ENCODE assay signal across 8 cellular contexts in genomic region chr5:41869739-41870620, GRCh38. TPM values are rescaled to one million over a fixed set of nuclear protein-coding genes. Genes with fewer than 3 reads are reported as not detected.
DNase-seq lines count a peak whose midpoint lies in the region; FAIRE-seq and TF ChIP-seq lines count a peak whose summit lies in the region.

TSS of gene OXCT1 (minus strand) at chr5:41870425. CDS start at chr5:41870358, 67 bp downstream.

- DNase-seq in H7 (peak; percentile 86), SHP77 treated with DMSO at 0.1 percent for 48 hours (lab: John Stamatoyannopoulos, UW) (peak; percentile 87), activated gamma-delta T cell treated with Interleukin-2 at 50 U/mL for 16 hours (peak; percentile 91), frontal cortex (ENCODE audit: low spot score in 2 of 2) (peak; percentile 44 to 70), neuronal stem cell (ENCODE audit: low spot score) (peak; percentile 76)

- no peak within 1 kb of the TSS for H2BK120ac ChIP-seq in neuronal stem cell (ENCODE audit: low read depth, low read length)

- H2BK12ac ChIP-seq in neuronal stem cell (ENCODE audit: low read length) = no peak within 1 kb of the TSS

- H3K79me1 ChIP-seq in neuronal stem cell (ENCODE audit: low read depth, low read length) = no peaks in the 10 kb centered on the region

- H3K9me2 ChIP-seq in Loucy (replicated peaks; ENCODE audit: low read depth, low read length) = no peaks in the 10 kb centered on the region

- H2AK5ac ChIP-seq in neuronal stem cell (ENCODE audit: low read depth, low read length) = peak within 1 kb of the TSS; percentile 43

- peak within 1 kb of the TSS; percentile 4 for H4K8ac ChIP-seq in neuronal stem cell (ENCODE audit: low read depth, low read length)

- H3K18ac ChIP-seq in neuronal stem cell (ENCODE audit: low read length) = peak within 1 kb of the TSS; percentile 98

- peaks cover 23% of the 10 kb centered on the region for H4K20me1 ChIP-seq in Loucy (ENCODE audit: insufficient read depth, low read length, poor library complexity, severe bottlenecking)

- WGBS in neuronal stem cell (ENCODE audit: extremely low coverage in 2 of 2, insufficient read length in 2 of 2, insufficient replicate concordance in 1 of 2), 2 donors = no CpG with 5 or more reads among the region's 81 CpGs

- H3K4ac ChIP-seq in neuronal stem cell (ENCODE audit: low read length) = no peak within 1 kb of the TSS

- H3K4me3 ChIP-seq in H7 (ENCODE audit: insufficient read depth, low read depth, low read length) (peak within 1 kb of the TSS; percentile 89), Loucy (ENCODE audit: low read length, poor library complexity, severe bottlenecking) (peak within 1 kb of the TSS; percentile 84), neuronal stem cell (ENCODE audit: low read length in 2 of 2) (peak within 1 kb of the TSS; percentile 77 to 93)

- peak within 1 kb of the TSS; percentile 87 for H2BK15ac ChIP-seq in neuronal stem cell (ENCODE audit: low read length)

- H3K4me2 ChIP-seq in Loucy (ENCODE audit: low read depth, low read length, poor library complexity, severe bottlenecking) (peak within 1 kb of the TSS; percentile 82), neuronal stem cell (ENCODE audit: insufficient read depth, low read length, poor library complexity, severe bottlenecking) (peak within 1 kb of the TSS; percentile 86)

- H3K79me2 ChIP-seq in Loucy (ENCODE audit: insufficient read depth, low read length) = peaks cover 55% of the 10 kb centered on the region

- peaks cover 23% of the 10 kb centered on the region for H3K27me3 ChIP-seq in H7 (ENCODE audit: control insufficient read depth, insufficient read depth, low read length)
- H3K27me3 ChIP-seq in Loucy (ENCODE audit: insufficient read depth, low read length, poor library complexity, severe bottlenecking) = no peaks in the 10 kb centered on the region
- H3K27me3 ChIP-seq in neuronal stem cell (ENCODE audit: control insufficient read depth in 3 of 3, insufficient read depth in 3 of 3, low read depth in 1 of 3, low read length in 3 of 3) = no peaks in the 10 kb centered on the region

- H3K36me3 ChIP-seq in ES-I3 (ENCODE audit: insufficient read depth, low read length) = no peaks in the 10 kb centered on the region
- H3K36me3 ChIP-seq in H7 (replicated peaks; ENCODE audit: control insufficient read depth, insufficient read depth, low read length) = no peaks in the 10 kb centered on the region
- no peaks in the 10 kb centered on the region for H3K36me3 ChIP-seq in Loucy (ENCODE audit: insufficient read depth, low read length)
- peaks cover 0 to 7% of the 10 kb centered on the region in 2 donors for H3K36me3 ChIP-seq in neuronal stem cell (replicated peaks in 1 of 2; ENCODE audit: control insufficient read depth in 2 of 2, insufficient read depth in 2 of 2, low read length in 2 of 2)

- H3K23ac ChIP-seq in neuronal stem cell (ENCODE audit: low read depth, low read length, poor library complexity) = peak within 1 kb of the TSS; percentile 94

- H3F3A ChIP-seq in Loucy (ENCODE audit: low read depth) = no peaks in the 10 kb centered on the region

- H3K27ac ChIP-seq in neuronal stem cell (replicated peaks; ENCODE audit: low read length) = peak within 1 kb of the TSS; percentile 56

- peak within 1 kb of the TSS; percentile 88 for H2AFZ ChIP-seq in Loucy (ENCODE audit: low read length)
- peak within 1 kb of the TSS; percentile 98 for H2AFZ ChIP-seq in neuronal stem cell (ENCODE audit: low read length)

- TF ChIP-seq CTCF in Loucy (conservative IDR thresholded peaks at IDR 0.05; ENCODE audit: low read length) (no peak), subcutaneous adipose tissue (IDR thresholded peaks at IDR 0.05; ENCODE audit: low read depth) (no peak)

- H4K91ac ChIP-seq in neuronal stem cell (ENCODE audit: low read depth, low read length, poor library complexity) = no peak within 1 kb of the TSS

- peak within 1 kb of the TSS; percentile 2 for H2BK5ac ChIP-seq in neuronal stem cell (ENCODE audit: low read length)

- H3K9ac ChIP-seq in ES-I3 (ENCODE audit: low read depth, low read length) (peak within 1 kb of the TSS; percentile 50), Loucy (ENCODE audit: low read depth, low read length, poor library complexity, severe bottlenecking) (peak within 1 kb of the TSS; percentile 90), neuronal stem cell (ENCODE audit: low read depth, low read length, poor library complexity) (peak within 1 kb of the TSS; percentile 97)

- H3K9me3 ChIP-seq in ES-I3 (ENCODE audit: control insufficient read depth, insufficient read depth, low read length) (no peaks in the 10 kb centered on the region; the same call in 1 of the 2 replicates), Loucy (ENCODE audit: insufficient read depth, low read depth, low read length) (no peaks in the 10 kb centered on the region), neuronal stem cell (replicated peaks in 1 of 2; ENCODE audit: control insufficient read depth in 2 of 2, insufficient read depth in 1 of 2, low read depth in 1 of 2, low read length in 2 of 2) (no peaks in the 10 kb centered on the region)

- H3K4me1 ChIP-seq in ES-I3 (ENCODE audit: insufficient read depth, low read length) (no peaks in the 10 kb centered on the region), Loucy (ENCODE audit: insufficient read depth, low read length, poor library complexity, severe bottlenecking) (peaks cover 47% of the 10 kb centered on the region), neuronal stem cell (ENCODE audit: control insufficient read depth in 2 of 2, insufficient read depth in 1 of 2, low read depth in 1 of 2, low read length in 2 of 2) (peaks cover 4 to 7% of the 10 kb centered on the region in 2 donors)

- no peak within 1 kb of the TSS for H3K14ac ChIP-seq in neuronal stem cell (ENCODE audit: low read length)

- FAIRE-seq in frontal cortex (lab: Jason Lieb, UNC) = no peak

RNA-seq across cellular contexts. Expression of gene OXCT1, which starts in this region (rescaled TPM):
- total RNA-seq in H7 (2014; rRNA removed; shearing (Covaris generic)) = 15.4 and 25.1 TPM in 2 replicates
- total RNA-seq in frontal cortex (70.5 TPM), subcutaneous adipose tissue (10 to 100 TPM; 38.9 to 74.6 (median 57.1) TPM)
- polyA plus RNA-seq in neuronal stem cell (2013, experiment 1 of 2) = 12.3 TPM
- polyA plus RNA-seq in neuronal stem cell (2013, experiment 2 of 2) = 12.5 TPM

Comparison
In these comparisons a context has a peak if more than half of its experiments do, and no peak if none do; other contexts are left out.
1. Peak in every context shown above with its lines: DNase-seq, H3K4me3 ChIP-seq and H3K27ac ChIP-seq.